In genomic region chr7:100965723-100966541, GRCh38 we compare ENCODE assay signal across 8 cellular contexts. TPM values are rescaled to one million over a fixed set of nuclear protein-coding genes. Genes with fewer than 3 reads are reported as not detected.
A peak's percentile ranks its signal among the peaks of the same experiment; 100 is the strongest.
DNase-seq lines count a peak whose midpoint lies in the region; ATAC-seq, FAIRE-seq and TF ChIP-seq lines count a peak whose summit lies in the region.

No MANE protein-coding gene starts in this region.

- H3K27ac ChIP-seq in sigmoid colon: peak overlapping the region in 1 of 4 donors; percentile 18

- peak in 2 of 4 experiments; percentile 32 to 54 for TF ChIP-seq CTCF in sigmoid colon (IDR thresholded peaks at IDR 0.05)

- peaks cover 0 to 17% (median 16%) of the 10 kb centered on the region in 4 donors for H3K4me1 ChIP-seq in sigmoid colon

- TF ChIP-seq EP300 in sigmoid colon (IDR thresholded peaks at IDR 0.05): no peak

- no peaks in the 10 kb centered on the region for H3K9me3 ChIP-seq in sigmoid colon

- intact Hi-C loops in left ventricle myocardium superior (cut with micrococcal nuclease) (no loop called here), sigmoid colon (cut with DNase I) (no loop called here)

- DNase-seq in GM19239 (ENCODE audit: insufficient read length, low spot score) (peak; percentile 94), NCI-H460 (ENCODE audit: extremely low read depth, low read depth) (peak; percentile 81), left ventricle myocardium superior (peak; percentile 76), sigmoid colon (no peak), NCI-H187 (lab: John Stamatoyannopoulos, UW) (no peak)
- DNase-seq in activated effector memory CD4-positive, alpha-beta T cell treated with anti-CD3 and anti-CD28 coated beads, Interleukin-2, amount 50 U/mL, for 16 hours: peak; percentile 91

- H3K36me3 ChIP-seq in sigmoid colon: no peaks in the 10 kb centered on the region

- TF ChIP-seq POLR2A in sigmoid colon (IDR thresholded peaks at IDR 0.05): no peak

- 2 to 3% methylated on average over 58 of the region's 58 CpGs for WGBS in sigmoid colon, 2 donors

- peak overlapping the region in 3 of 4 donors; percentile 19 to 33 (median 31) for H3K4me3 ChIP-seq in sigmoid colon

- FAIRE-seq in GM19239 (lab: Jason Lieb, UNC): no peak

- ATAC-seq in left ventricle myocardium superior (peak; percentile 71), GM18519 (IDR thresholded peaks at IDR 0.05; ENCODE audit: low FRiP score, unreplicated experiment) (no peak), GM19452 (IDR thresholded peaks at IDR 0.05; ENCODE audit: unreplicated experiment) (no peak)

- H3K27me3 ChIP-seq in sigmoid colon: peaks cover 39 to 77% (median 61%) of the 10 kb centered on the region in 3 donors

RNA-seq across cellular contexts. Expression of gene MUC12, which starts 3.4 kb away (rescaled TPM):
- total RNA-seq in NCI-H460 (2014; rRNA removed; shearing (Covaris generic)): 0.30 TPM in 1 of 2 replicates, not detected in the other
- not detected in 2 replicates for polyA plus RNA-seq in NCI-H460 (2014; cell fraction: nucleus; rRNA removed)
- not detected for total RNA-seq in left ventricle myocardium superior
- 1 to 10 TPM in 3 of 4 donors, under 1 TPM in 1; 0.14 to 8.6 (median 1.7) TPM for total RNA-seq in sigmoid colon
- 100 to 1,000 TPM in 2 of 3 donors, 10 to 100 TPM in 1; 64.3 to 553 (median 136) TPM for polyA plus RNA-seq in sigmoid colon

RNA-seq across cellular contexts. Expression of gene MUC3A, which starts 16.6 kb away (rescaled TPM):
- 0.32 TPM in 1 of 2 replicates, not detected in the other for total RNA-seq in NCI-H460 (2014; rRNA removed; shearing (Covaris generic))
- polyA plus RNA-seq in NCI-H460 (2014; cell fraction: nucleus; rRNA removed): not detected in 2 replicates
- total RNA-seq in left ventricle myocardium superior (0.57 TPM), sigmoid colon (1 to 10 TPM in 1 of 4 donors, under 1 TPM in 1, not detected in 2; 0.71 to 3.0 TPM)
- 10 to 100 TPM; 60.4 to 78.8 (median 73.9) TPM for polyA plus RNA-seq in sigmoid colon

RNA-seq across cellular contexts. Expression of gene MUC17, which starts 53.9 kb away (rescaled TPM):
- not detected in 2 replicates for total RNA-seq in NCI-H460 (2014; rRNA removed; shearing (Covaris generic))
- not detected in 2 replicates for polyA plus RNA-seq in NCI-H460 (2014; cell fraction: nucleus; rRNA removed)
- total RNA-seq in left ventricle myocardium superior: not detected
- under 1 TPM in 2 of 4 donors, not detected in 2; under 0.01 to 0.83 TPM for total RNA-seq in sigmoid colon
- 1 to 10 TPM; 1.2 to 5.4 (median 5.1) TPM for polyA plus RNA-seq in sigmoid colon

Comparison
In these comparisons a context has a peak if more than half of its experiments do, and no peak if none do; other contexts are left out.
1. DNase-seq: peak in GM19239 (single experiment), NCI-H460 (single experiment), activated effector memory CD4-positive, alpha-beta T cell treated with anti-CD3 and anti-CD28 coated beads, Interleukin-2, amount 50 U/mL, for 16 hours (single experiment) and left ventricle myocardium superior (single experiment); none in sigmoid colon (single experiment) and NCI-H187 (0 of 2).